19 cellular contexts compared by ENCODE assay signal in the genomic region with DNA sequence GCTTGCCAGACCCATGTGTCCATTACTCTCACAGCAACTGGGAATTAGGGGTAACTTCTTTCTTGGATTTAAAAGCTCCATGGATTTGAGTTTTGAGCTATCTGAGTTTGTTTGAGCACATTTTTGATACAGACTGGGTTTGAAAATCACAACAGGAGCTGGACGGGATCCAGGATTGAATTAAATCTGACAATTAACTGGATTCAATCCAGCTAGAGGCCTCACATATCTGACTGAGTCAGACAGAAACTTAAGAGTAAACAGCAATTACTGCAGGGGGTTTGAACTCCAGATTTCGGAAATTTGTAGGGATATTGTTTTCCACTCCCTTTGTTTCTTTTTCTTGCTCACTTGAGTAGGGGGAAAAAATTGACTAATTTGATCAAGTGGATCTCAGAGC.
DNase-seq lines count a peak whose midpoint lies in the region; ATAC-seq and TF ChIP-seq lines count a peak whose summit lies in the region.
"Had no signal": no experiment of that assay in that cellular context is flagged by ENCODE, and none has a peak within 500 bp of the region (broad histone marks: within the 10 kb centered on the region; RNA-seq: fewer than 3 reads in every experiment).

No MANE protein-coding gene starts in this region.

- no peaks in the 10 kb centered on the region for H3K4me1 ChIP-seq in osteoblast (ENCODE audit: insufficient read depth, low read length)
- H3K4me1 ChIP-seq: Peyer's patch had no signal

- TF ChIP-seq CTCF in osteoblast (IDR thresholded peaks at IDR 0.05; ENCODE audit: extremely low read depth, low read depth, low read length) = no peak

- H2AFZ ChIP-seq in osteoblast (ENCODE audit: low read length) = no peak overlapping the region
- H2AFZ ChIP-seq: hepatocyte had no signal

- no peak overlapping the region for H3K4me3 ChIP-seq in osteoblast (ENCODE audit: insufficient read depth, low read length)
- H3K4me3 ChIP-seq: hepatocyte, Peyer's patch, thoracic aorta had no signal

- no peaks in the 10 kb centered on the region for H3K27me3 ChIP-seq in osteoblast (ENCODE audit: insufficient read depth, low read length)
- H3K27me3 ChIP-seq: hepatocyte, Peyer's patch had no signal

- peak; percentile 4 for ATAC-seq in GM19395 (IDR thresholded peaks at IDR 0.05; ENCODE audit: unreplicated experiment)
- ATAC-seq in HG02973 (IDR thresholded peaks at IDR 0.05; ENCODE audit: unreplicated experiment) = no peak
- ATAC-seq: HepG2 had no signal

- H3K9me3 ChIP-seq in osteoblast (ENCODE audit: low read depth, low read length) = no peaks in the 10 kb centered on the region
- H3K9me3 ChIP-seq: Peyer's patch, thoracic aorta had no signal

- no peaks in the 10 kb centered on the region for H3K79me2 ChIP-seq in osteoblast (ENCODE audit: insufficient read depth, low read length)
- H3K79me2 ChIP-seq: hepatocyte had no signal

- H3K27ac ChIP-seq in osteoblast (ENCODE audit: low read depth, low read length) = no peak overlapping the region
- H3K27ac ChIP-seq: hepatocyte, Peyer's patch, thoracic aorta had no signal

- H3K36me3 ChIP-seq in osteoblast (ENCODE audit: insufficient read depth, low read length) = no peaks in the 10 kb centered on the region
- H3K36me3 ChIP-seq: Peyer's patch, thoracic aorta had no signal

- peak; percentile 56 for DNase-seq in NCI-H1694 treated with DMSO at 0.1 percent for 48 hours (lab: John Stamatoyannopoulos, UW)
- peak; percentile 45 for DNase-seq in astrocyte of the hippocampus (ENCODE audit: low read depth, low spot score)
- peak; percentile 19 for DNase-seq in osteoblast (ENCODE audit: insufficient read length, low spot score, missing footprints)
- DNase-seq in stimulated activated CD4-positive, alpha-beta T cell treated with anti-CD3 and anti-CD28 coated beads, Interleukin-4, amount 100 ng/mL, for 24 hours = no peak
- no peak for DNase-seq in HK-2 (ENCODE audit: unreplicated experiment)
- DNase-seq: activated CD4-positive, alpha-beta T cell treated with anti-CD3 and anti-CD28 coated beads, Interleukin-2, amount 10 ng/mL, durations not matched to agents 7 days and 5 days; activated gamma-delta T cell treated with Interleukin-2 at 50 U/mL for 16 hours; anterior cingulate cortex; kidney; MM.1S; NCI-H2029; NCI-H774; nephron progenitor cell; Peyer's patch had no signal

- no peak overlapping the region for H3K4me2 ChIP-seq in osteoblast (ENCODE audit: insufficient read depth, low read length)
- H3K4me2 ChIP-seq: hepatocyte had no signal

- H4K20me1 ChIP-seq in osteoblast (ENCODE audit: insufficient read depth, low read length) = no peaks in the 10 kb centered on the region

Comparison
In these comparisons a context has a peak if more than half of its experiments do, and no peak if none do; other contexts are left out.
1. DNase-seq: peak in NCI-H1694 treated with DMSO at 0.1 percent for 48 hours (single experiment), astrocyte of the hippocampus (single experiment) and osteoblast (single experiment); none in stimulated activated CD4-positive, alpha-beta T cell treated with anti-CD3 and anti-CD28 coated beads, Interleukin-4, amount 100 ng/mL, for 24 hours (single experiment) and HK-2 (single experiment).